Comparison of ENCODE assay signal across 2 cellular contexts in genomic region chr17:41367426-41368075, GRCh38.
TF ChIP-seq lines count a peak whose summit lies in the region.

No MANE protein-coding gene starts in this region.

TF ChIP-seq in SK-N-SH, 30 proteins besides CTCF, POLR2A, EP300 and RAD21 (continued from another document):
- TF ChIP-seq, protein P1, sequence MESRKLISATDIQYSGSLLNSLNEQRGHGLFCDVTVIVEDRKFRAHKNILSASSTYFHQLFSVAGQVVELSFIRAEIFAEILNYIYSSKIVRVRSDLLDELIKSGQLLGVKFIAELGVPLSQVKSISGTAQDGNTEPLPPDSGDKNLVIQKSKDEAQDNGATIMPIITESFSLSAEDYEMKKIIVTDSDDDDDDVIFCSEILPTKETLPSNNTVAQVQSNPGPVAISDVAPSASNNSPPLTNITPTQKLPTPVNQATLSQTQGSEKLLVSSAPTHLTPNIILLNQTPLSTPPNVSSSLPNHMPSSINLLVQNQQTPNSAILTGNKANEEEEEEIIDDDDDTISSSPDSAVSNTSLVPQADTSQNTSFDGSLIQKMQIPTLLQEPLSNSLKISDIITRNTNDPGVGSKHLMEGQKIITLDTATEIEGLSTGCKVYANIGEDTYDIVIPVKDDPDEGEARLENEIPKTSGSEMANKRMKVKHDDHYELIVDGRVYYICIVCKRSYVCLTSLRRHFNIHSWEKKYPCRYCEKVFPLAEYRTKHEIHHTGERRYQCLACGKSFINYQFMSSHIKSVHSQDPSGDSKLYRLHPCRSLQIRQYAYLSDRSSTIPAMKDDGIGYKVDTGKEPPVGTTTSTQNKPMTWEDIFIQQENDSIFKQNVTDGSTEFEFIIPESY (IDR thresholded peaks at IDR 0.05; ENCODE audit: borderline replicate concordance, low read depth), result no peak
- TF ChIP-seq EZH2phosphoT487 (IDR thresholded peaks at IDR 0.05; ENCODE audit: borderline replicate concordance, low read depth), result no peak
- TF ChIP-seq, protein P2, sequence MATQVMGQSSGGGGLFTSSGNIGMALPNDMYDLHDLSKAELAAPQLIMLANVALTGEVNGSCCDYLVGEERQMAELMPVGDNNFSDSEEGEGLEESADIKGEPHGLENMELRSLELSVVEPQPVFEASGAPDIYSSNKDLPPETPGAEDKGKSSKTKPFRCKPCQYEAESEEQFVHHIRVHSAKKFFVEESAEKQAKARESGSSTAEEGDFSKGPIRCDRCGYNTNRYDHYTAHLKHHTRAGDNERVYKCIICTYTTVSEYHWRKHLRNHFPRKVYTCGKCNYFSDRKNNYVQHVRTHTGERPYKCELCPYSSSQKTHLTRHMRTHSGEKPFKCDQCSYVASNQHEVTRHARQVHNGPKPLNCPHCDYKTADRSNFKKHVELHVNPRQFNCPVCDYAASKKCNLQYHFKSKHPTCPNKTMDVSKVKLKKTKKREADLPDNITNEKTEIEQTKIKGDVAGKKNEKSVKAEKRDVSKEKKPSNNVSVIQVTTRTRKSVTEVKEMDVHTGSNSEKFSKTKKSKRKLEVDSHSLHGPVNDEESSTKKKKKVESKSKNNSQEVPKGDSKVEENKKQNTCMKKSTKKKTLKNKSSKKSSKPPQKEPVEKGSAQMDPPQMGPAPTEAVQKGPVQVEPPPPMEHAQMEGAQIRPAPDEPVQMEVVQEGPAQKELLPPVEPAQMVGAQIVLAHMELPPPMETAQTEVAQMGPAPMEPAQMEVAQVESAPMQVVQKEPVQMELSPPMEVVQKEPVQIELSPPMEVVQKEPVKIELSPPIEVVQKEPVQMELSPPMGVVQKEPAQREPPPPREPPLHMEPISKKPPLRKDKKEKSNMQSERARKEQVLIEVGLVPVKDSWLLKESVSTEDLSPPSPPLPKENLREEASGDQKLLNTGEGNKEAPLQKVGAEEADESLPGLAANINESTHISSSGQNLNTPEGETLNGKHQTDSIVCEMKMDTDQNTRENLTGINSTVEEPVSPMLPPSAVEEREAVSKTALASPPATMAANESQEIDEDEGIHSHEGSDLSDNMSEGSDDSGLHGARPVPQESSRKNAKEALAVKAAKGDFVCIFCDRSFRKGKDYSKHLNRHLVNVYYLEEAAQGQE (IDR thresholded peaks at IDR 0.05; ENCODE audit: low read depth, low read length), result no peak
- no peak for TF ChIP-seq RCOR1 (IDR thresholded peaks at IDR 0.05; ENCODE audit: low read length)
- peak; percentile 47 for TF ChIP-seq JUND (IDR thresholded peaks at IDR 0.05)
- peak; percentile 41; the same call in 1 of the 2 replicates for TF ChIP-seq PBX3 (IDR thresholded peaks at IDR 0.05)

TF ChIP-seq in SK-N-SH treated with all-trans-retinoic acid at 6 μM for 48 hours, 23 proteins besides CTCF, POLR2A, EP300 and RAD21 (continued from another document):
- TF ChIP-seq, protein P3, sequence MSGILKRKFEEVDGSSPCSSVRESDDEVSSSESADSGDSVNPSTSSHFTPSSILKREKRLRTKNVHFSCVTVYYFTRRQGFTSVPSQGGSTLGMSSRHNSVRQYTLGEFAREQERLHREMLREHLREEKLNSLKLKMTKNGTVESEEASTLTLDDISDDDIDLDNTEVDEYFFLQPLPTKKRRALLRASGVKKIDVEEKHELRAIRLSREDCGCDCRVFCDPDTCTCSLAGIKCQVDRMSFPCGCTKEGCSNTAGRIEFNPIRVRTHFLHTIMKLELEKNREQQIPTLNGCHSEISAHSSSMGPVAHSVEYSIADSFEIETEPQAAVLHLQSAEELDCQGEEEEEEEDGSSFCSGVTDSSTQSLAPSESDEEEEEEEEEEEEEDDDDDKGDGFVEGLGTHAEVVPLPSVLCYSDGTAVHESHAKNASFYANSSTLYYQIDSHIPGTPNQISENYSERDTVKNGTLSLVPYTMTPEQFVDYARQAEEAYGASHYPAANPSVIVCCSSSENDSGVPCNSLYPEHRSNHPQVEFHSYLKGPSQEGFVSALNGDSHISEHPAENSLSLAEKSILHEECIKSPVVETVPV (CRISPR knock-in tag; IDR thresholded peaks at IDR 0.05), result no peak
- no peak for TF ChIP-seq ISL1 (CRISPR knock-in tag; IDR thresholded peaks at IDR 0.05)
- no peak for TF ChIP-seq ZFP30 (CRISPR knock-in tag; IDR thresholded peaks at IDR 0.05)
- TF ChIP-seq ZFP3 (CRISPR knock-in tag; IDR thresholded peaks at IDR 0.05), result no peak
- TF ChIP-seq SNAI2 (CRISPR knock-in tag; IDR thresholded peaks at IDR 0.05), result no peak
- TF ChIP-seq OSR1 (CRISPR knock-in tag; IDR thresholded peaks at IDR 0.05), result no peak
- no peak for TF ChIP-seq ZC3H10 (CRISPR knock-in tag; IDR thresholded peaks at IDR 0.05)
- no peak for TF ChIP-seq PPARA (CRISPR knock-in tag; IDR thresholded peaks at IDR 0.05; ENCODE audit: borderline replicate concordance)
- TF ChIP-seq ZNF8 (CRISPR knock-in tag; IDR thresholded peaks at IDR 0.05), result no peak
- TF ChIP-seq, protein P4, sequence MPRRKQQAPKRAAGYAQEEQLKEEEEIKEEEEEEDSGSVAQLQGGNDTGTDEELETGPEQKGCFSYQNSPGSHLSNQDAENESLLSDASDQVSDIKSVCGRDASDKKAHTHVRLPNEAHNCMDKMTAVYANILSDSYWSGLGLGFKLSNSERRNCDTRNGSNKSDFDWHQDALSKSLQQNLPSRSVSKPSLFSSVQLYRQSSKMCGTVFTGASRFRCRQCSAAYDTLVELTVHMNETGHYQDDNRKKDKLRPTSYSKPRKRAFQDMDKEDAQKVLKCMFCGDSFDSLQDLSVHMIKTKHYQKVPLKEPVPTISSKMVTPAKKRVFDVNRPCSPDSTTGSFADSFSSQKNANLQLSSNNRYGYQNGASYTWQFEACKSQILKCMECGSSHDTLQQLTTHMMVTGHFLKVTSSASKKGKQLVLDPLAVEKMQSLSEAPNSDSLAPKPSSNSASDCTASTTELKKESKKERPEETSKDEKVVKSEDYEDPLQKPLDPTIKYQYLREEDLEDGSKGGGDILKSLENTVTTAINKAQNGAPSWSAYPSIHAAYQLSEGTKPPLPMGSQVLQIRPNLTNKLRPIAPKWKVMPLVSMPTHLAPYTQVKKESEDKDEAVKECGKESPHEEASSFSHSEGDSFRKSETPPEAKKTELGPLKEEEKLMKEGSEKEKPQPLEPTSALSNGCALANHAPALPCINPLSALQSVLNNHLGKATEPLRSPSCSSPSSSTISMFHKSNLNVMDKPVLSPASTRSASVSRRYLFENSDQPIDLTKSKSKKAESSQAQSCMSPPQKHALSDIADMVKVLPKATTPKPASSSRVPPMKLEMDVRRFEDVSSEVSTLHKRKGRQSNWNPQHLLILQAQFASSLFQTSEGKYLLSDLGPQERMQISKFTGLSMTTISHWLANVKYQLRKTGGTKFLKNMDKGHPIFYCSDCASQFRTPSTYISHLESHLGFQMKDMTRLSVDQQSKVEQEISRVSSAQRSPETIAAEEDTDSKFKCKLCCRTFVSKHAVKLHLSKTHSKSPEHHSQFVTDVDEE (CRISPR knock-in tag; IDR thresholded peaks at IDR 0.05), result no peak
- TF ChIP-seq ARNTL (CRISPR knock-in tag; IDR thresholded peaks at IDR 0.05; ENCODE audit: borderline replicate concordance, low read depth), result no peak
- no peak for TF ChIP-seq TOX (CRISPR knock-in tag; IDR thresholded peaks at IDR 0.05; ENCODE audit: borderline replicate concordance)
- no peak for TF ChIP-seq RARB (CRISPR knock-in tag; IDR thresholded peaks at IDR 0.05)
- TF ChIP-seq ESRRG (CRISPR knock-in tag; IDR thresholded peaks at IDR 0.05), result no peak
- no peak for TF ChIP-seq GLIS3 (CRISPR knock-in tag; IDR thresholded peaks at IDR 0.05)
TF ChIP-seq in SK-N-SH treated with all-trans-retinoic acid at 6 μM for 48 hours: peak in this region for 0.
